ENCODE assay signal across 9 cellular contexts in genomic region chr1:235952950-235953615, GRCh38.
DNase-seq lines count a peak whose midpoint lies in the region; ATAC-seq lines count a peak whose summit lies in the region.
"Had no signal": no experiment of that assay in that cellular context is flagged by ENCODE, and none has a peak within 500 bp of the region (broad histone marks: within the 10 kb centered on the region; RNA-seq: fewer than 3 reads in every experiment).

No MANE protein-coding gene starts in this region.

- H3K4me1 Mint-ChIP-seq in activated naive CD4-positive, alpha-beta T cell treated with anti-CD3 and anti-CD28 coated beads for 36 hours (ENCODE audit: low read depth), result peaks cover 38% of the 10 kb centered on the region
- H3K4me1 Mint-ChIP-seq in activated naive CD8-positive, alpha-beta T cell treated with anti-CD3 and anti-CD28 coated beads, Interleukin-2, amount 10 ng/mL, durations not matched to agents 7 days and 5 days, result peaks cover 35% of the 10 kb centered on the region

- H3K36me3 Mint-ChIP-seq in activated naive CD4-positive, alpha-beta T cell treated with anti-CD3 and anti-CD28 coated beads for 36 hours (ENCODE audit: low read depth), result no peaks in the 10 kb centered on the region
- no peaks in the 10 kb centered on the region for H3K36me3 Mint-ChIP-seq in activated naive CD8-positive, alpha-beta T cell treated with anti-CD3 and anti-CD28 coated beads, Interleukin-2, amount 10 ng/mL, durations not matched to agents 7 days and 5 days

- intact Hi-C loops in activated naive CD4-positive, alpha-beta T cell treated with anti-CD3 and anti-CD28 coated beads for 36 hours (cut with micrococcal nuclease), result loop anchor here (1.0 to 2.0 kb wide), 8 partner anchors 18 to 256 kb away; no protein-coding TSS in a partner anchor
- intact Hi-C loops in head of caudate nucleus (cut with DNase I), result no loop called here

- ATAC-seq in HG03103 (IDR thresholded peaks at IDR 0.05; ENCODE audit: low read depth, unreplicated experiment), result peak; percentile 36
- peak; percentile 26 for ATAC-seq in activated naive CD8-positive, alpha-beta T cell treated with anti-CD3 and anti-CD28 coated beads, Interleukin-2, amount 10 ng/mL, durations not matched to agents 7 days and 5 days (ENCODE audit: low read depth)
- peak; percentile 97 for ATAC-seq in stimulated activated naive CD8-positive, alpha-beta T cell treated with anti-CD3 and anti-CD28 coated beads, Interleukin-15, Interleukin-2, amounts not matched to agents 100 U/mL and 50 U/mL, for 24 hours
- ATAC-seq in HG03196 (IDR thresholded peaks at IDR 0.05; ENCODE audit: unreplicated experiment), result no peak

- CTCF ChIA-PET in activated naive CD4-positive, alpha-beta T cell treated with anti-CD3 and anti-CD28 coated beads for 36 hours (lab: Charles Lee), result interaction anchor here (0.6 to 1.5 kb wide), 6 partner anchors 19 to 88 kb away, joined by 3 to 8 read pairs (median 4); no protein-coding TSS in a partner anchor

- H3K4me3 Mint-ChIP-seq in activated naive CD4-positive, alpha-beta T cell treated with anti-CD3 and anti-CD28 coated beads for 36 hours, result no peak overlapping the region
- no peak overlapping the region for H3K4me3 Mint-ChIP-seq in activated naive CD8-positive, alpha-beta T cell treated with anti-CD3 and anti-CD28 coated beads, Interleukin-2, amount 10 ng/mL, durations not matched to agents 7 days and 5 days

- POLR2A ChIA-PET in activated naive CD8-positive, alpha-beta T cell treated with anti-CD3 and anti-CD28 coated beads, Interleukin-2, amount 10 ng/mL, durations not matched to agents 7 days and 5 days (lab: Charles Lee), result interaction anchor here (1.4 kb wide), 1 partner anchor 87 kb away, joined by 3 read pairs; no protein-coding TSS in a partner anchor

- DNase-seq in activated naive CD4-positive, alpha-beta T cell treated with anti-CD3 and anti-CD28 coated beads for 36 hours, result peak; percentile 60
- no peak for DNase-seq in activated naive CD4-positive, alpha-beta T cell (lab: John Stamatoyannopoulos, UW)
- no peak for DNase-seq in activated naive CD8-positive, alpha-beta T cell treated with anti-CD3 and anti-CD28 coated beads, Interleukin-2, amount 10 ng/mL, durations not matched to agents 7 days and 5 days
- peak; percentile 47 for DNase-seq in stimulated activated naive CD8-positive, alpha-beta T cell treated with anti-CD3 and anti-CD28 coated beads, Interleukin-15, Interleukin-2, amounts not matched to agents 100 U/mL and 50 U/mL, for 24 hours
- no peak for DNase-seq in head of caudate nucleus
- DNase-seq in AG08396 (ENCODE audit: low spot score), result no peak
- DNase-seq: NCI-H446 had no signal

- H3K27ac Mint-ChIP-seq in activated naive CD4-positive, alpha-beta T cell treated with anti-CD3 and anti-CD28 coated beads for 36 hours, result no peak overlapping the region
- H3K27ac Mint-ChIP-seq in activated naive CD8-positive, alpha-beta T cell treated with anti-CD3 and anti-CD28 coated beads, Interleukin-2, amount 10 ng/mL, durations not matched to agents 7 days and 5 days, result peak overlapping the region; percentile 74

- H3K9me3 Mint-ChIP-seq in activated naive CD4-positive, alpha-beta T cell treated with anti-CD3 and anti-CD28 coated beads for 36 hours, result no peaks in the 10 kb centered on the region
- H3K9me3 Mint-ChIP-seq in activated naive CD8-positive, alpha-beta T cell treated with anti-CD3 and anti-CD28 coated beads, Interleukin-2, amount 10 ng/mL, durations not matched to agents 7 days and 5 days, result no peaks in the 10 kb centered on the region

- no peaks in the 10 kb centered on the region for H3K27me3 Mint-ChIP-seq in activated naive CD4-positive, alpha-beta T cell treated with anti-CD3 and anti-CD28 coated beads for 36 hours (ENCODE audit: low read depth)
- peaks cover 2% of the 10 kb centered on the region for H3K27me3 Mint-ChIP-seq in activated naive CD8-positive, alpha-beta T cell treated with anti-CD3 and anti-CD28 coated beads, Interleukin-2, amount 10 ng/mL, durations not matched to agents 7 days and 5 days

Comparison
In these comparisons a context has a peak if more than half of its experiments do, and no peak if none do; other contexts are left out.
1. DNase-seq: peak in activated naive CD4-positive, alpha-beta T cell treated with anti-CD3 and anti-CD28 coated beads for 36 hours (single experiment) and stimulated activated naive CD8-positive, alpha-beta T cell treated with anti-CD3 and anti-CD28 coated beads, Interleukin-15, Interleukin-2, amounts not matched to agents 100 U/mL and 50 U/mL, for 24 hours (single experiment); none in activated naive CD4-positive, alpha-beta T cell (0 of 4), activated naive CD8-positive, alpha-beta T cell treated with anti-CD3 and anti-CD28 coated beads, Interleukin-2, amount 10 ng/mL, durations not matched to agents 7 days and 5 days (single experiment), head of caudate nucleus (0 of 42) and AG08396 (single experiment).